24 cellular contexts compared by ENCODE assay signal in the genomic region with DNA sequence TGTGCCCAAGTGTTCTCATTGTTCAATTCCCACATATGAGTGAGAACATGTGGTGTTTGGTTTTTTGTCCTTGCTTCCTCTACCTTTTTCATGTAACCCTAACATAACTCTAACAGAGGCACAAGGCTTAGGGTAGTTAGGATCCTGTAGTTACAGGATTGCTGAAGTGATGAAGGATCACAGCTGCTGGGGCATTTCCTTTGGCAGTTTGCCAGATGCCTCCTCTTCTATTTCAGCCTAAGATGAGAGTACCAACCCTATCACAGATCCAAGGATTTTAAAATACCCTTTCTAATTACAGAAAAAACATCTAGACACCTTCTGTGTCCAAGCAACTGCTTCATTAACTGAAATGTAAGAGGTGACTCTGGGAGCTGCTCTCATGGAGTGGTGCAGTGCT.
DNase-seq lines count a peak whose midpoint lies in the region; TF ChIP-seq lines count a peak whose summit lies in the region.
"Had no signal": no experiment of that assay in that cellular context is flagged by ENCODE, and none has a peak within 500 bp of the region (broad histone marks: within the 10 kb centered on the region; RNA-seq: fewer than 3 reads in every experiment).

No MANE protein-coding gene starts in this region.

- H3K36me3 ChIP-seq in suprapubic skin: no peaks in the 10 kb centered on the region
- H3K36me3 ChIP-seq: BLaER1 treated with 17β-estradiol and CSF1 and Interleukin-3, amounts not matched to agents 10 nM and 100 nM; gastroesophageal sphincter; upper lobe of left lung had no signal

- no peaks in the 10 kb centered on the region for H3K27me3 ChIP-seq in suprapubic skin
- H3K27me3 ChIP-seq: BLaER1 treated with 17β-estradiol and CSF1 and Interleukin-3, amounts not matched to agents 10 nM and 100 nM; gastroesophageal sphincter; hepatocyte; upper lobe of left lung had no signal

- no peak overlapping the region for H3K27ac ChIP-seq in suprapubic skin
- H3K27ac ChIP-seq: BLaER1 treated with 17β-estradiol and CSF1 and Interleukin-3, amounts not matched to agents 10 nM and 100 nM; gastroesophageal sphincter; hepatocyte; upper lobe of left lung had no signal

- no peak for TF ChIP-seq CTCF in suprapubic skin (IDR thresholded peaks at IDR 0.05)

- TF ChIP-seq EP300 in suprapubic skin (IDR thresholded peaks at IDR 0.05): no peak

- TF ChIP-seq POLR2A in suprapubic skin (IDR thresholded peaks at IDR 0.05): no peak

- DNase-seq in DMS 273 treated with DMSO at 0.1 percent for 48 hours (lab: John Stamatoyannopoulos, UW) (peak; percentile 52), NCI-H1694 (lab: John Stamatoyannopoulos, UW) (peak; percentile 36), NCI-H69 (lab: John Stamatoyannopoulos, UW) (peak; percentile 82), left kidney (ENCODE audit: low read depth, low spot score) (peak; percentile 42), NOMO-1 treated with dmso at 0.1 percent for 144 hours (lab: John Stamatoyannopoulos, UW; ENCODE audit: unreplicated experiment) (no peak), SW480 (ENCODE audit: low spot score) (no peak), suprapubic skin (ENCODE audit: low spot score in 2 of 2) (no peak)
- DNase-seq: activated CD4-positive, alpha-beta T cell treated with anti-CD3 and anti-CD28 coated beads, Interleukin-2, amount 10 ng/mL, durations not matched to agents 24 days and 14 days; activated gamma-delta T cell; activated naive CD8-positive, alpha-beta T cell treated with anti-CD3 and anti-CD28 coated beads for 36 hours; activated T-cell treated with anti-CD3 and anti-CD28 coated beads, Interleukin-2, amount 50 U/mL, for 1 hour; anterior cingulate cortex; HFFc6; left cardiac atrium; NCI-H1048; nephron progenitor cell; stimulated activated naive B cell treated with anti-CD40 and anti-IgM and Interleukin-4, amounts not matched to agents 10 μg/mL and 1 μg/mL and 100 μg/mL, for 72 hours; substantia nigra; SW 1271; T-helper 9 cell; upper lobe of left lung had no signal

- no peak overlapping the region for H3K4me3 ChIP-seq in suprapubic skin
- H3K4me3 ChIP-seq: BLaER1 treated with 17β-estradiol and CSF1 and Interleukin-3, amounts not matched to agents 10 nM and 100 nM; gastroesophageal sphincter; hepatocyte; upper lobe of left lung had no signal

- peaks cover 5% of the 10 kb centered on the region for H3K4me1 ChIP-seq in suprapubic skin
- H3K4me1 ChIP-seq: BLaER1 treated with 17β-estradiol and CSF1 and Interleukin-3, amounts not matched to agents 10 nM and 100 nM; gastroesophageal sphincter; upper lobe of left lung had no signal

- no peaks in the 10 kb centered on the region for H3K9me3 ChIP-seq in suprapubic skin
- H3K9me3 ChIP-seq: BLaER1 treated with 17β-estradiol and CSF1 and Interleukin-3, amounts not matched to agents 10 nM and 100 nM; gastroesophageal sphincter; upper lobe of left lung had no signal

Comparison
In these comparisons a context has a peak if more than half of its experiments do, and no peak if none do; other contexts are left out.
1. DNase-seq: peak in DMS 273 treated with DMSO at 0.1 percent for 48 hours (single experiment), NCI-H1694 (single experiment), NCI-H69 (single experiment) and left kidney (single experiment); none in NOMO-1 treated with dmso at 0.1 percent for 144 hours (single experiment), SW480 (single experiment) and suprapubic skin (0 of 2).